In genomic region chr17:51000835-51001638, GRCh38 we compare ENCODE assay signal across 8 cellular contexts.
A peak's percentile ranks its signal among the peaks of the same experiment; 100 is the strongest.
DNase-seq lines count a peak whose midpoint lies in the region; ATAC-seq and TF ChIP-seq lines count a peak whose summit lies in the region.

No MANE protein-coding gene starts in this region.

- peak; percentile 62 for DNase-seq in D341Med (ENCODE audit: low spot score)
- peak; percentile 45 for DNase-seq in HFF-Myc (ENCODE audit: extremely low read depth, low read depth)
- DNase-seq in NCI-H510A (lab: John Stamatoyannopoulos, UW): peak; percentile 36
- no peak for DNase-seq in ascending aorta (ENCODE audit: low spot score in 2 of 2)
- DNase-seq in right cardiac atrium: no peak
- no peak for DNase-seq in smooth muscle cell (lab: John Stamatoyannopoulos, UW; ENCODE audit: unreplicated experiment)
- no peak for DNase-seq in mesenteric fat pad (ENCODE audit: low spot score)

- H3K4me1 ChIP-seq in ascending aorta (no peaks in the 10 kb centered on the region), right cardiac atrium (ENCODE audit: control insufficient read depth, insufficient read depth, low read length) (no peaks in the 10 kb centered on the region), smooth muscle cell (ENCODE audit: low read depth) (peaks cover under 1% of the 10 kb centered on the region)

- no peak overlapping the region for H3K9ac ChIP-seq in smooth muscle cell (ENCODE audit: low read depth)

- H3K27ac ChIP-seq in ascending aorta: peak overlapping the region in 1 of 2 donors; percentile 24
- no peak overlapping the region for H3K27ac ChIP-seq in right cardiac atrium (ENCODE audit: low read length)
- no peak overlapping the region for H3K27ac ChIP-seq in smooth muscle cell (ENCODE audit: low read depth)

- no peaks in the 10 kb centered on the region for H3K9me3 ChIP-seq in ascending aorta
- no peaks in the 10 kb centered on the region for H3K9me3 ChIP-seq in right cardiac atrium (ENCODE audit: control insufficient read depth, low read length)
- no peaks in the 10 kb centered on the region for H3K9me3 ChIP-seq in smooth muscle cell (replicated peaks; ENCODE audit: low read depth)

- H3K27me3 ChIP-seq in ascending aorta (no peaks in the 10 kb centered on the region), right cardiac atrium (ENCODE audit: control insufficient read depth, insufficient read depth) (no peaks in the 10 kb centered on the region), smooth muscle cell (ENCODE audit: low read depth) (no peaks in the 10 kb centered on the region)

- TF ChIP-seq CTCF in HFF-Myc (IDR thresholded peaks at IDR 0.05; ENCODE audit: low read depth, low read length, missing control alignments): peak; percentile 38
- peak; percentile 44 to 61 (median 47) for TF ChIP-seq CTCF in ascending aorta (IDR thresholded peaks at IDR 0.05)
- peak; percentile 65 for TF ChIP-seq CTCF in smooth muscle cell (IDR thresholded peaks at IDR 0.05; ENCODE audit: borderline replicate concordance, insufficient read depth, poor library complexity, severe bottlenecking)

- no peak overlapping the region for H3K4me3 ChIP-seq in HFF-Myc (replicated peaks; ENCODE audit: low read depth, low read length)
- H3K4me3 ChIP-seq in ascending aorta: no peak overlapping the region
- H3K4me3 ChIP-seq in right cardiac atrium (ENCODE audit: low read length): no peak overlapping the region
- no peak overlapping the region for H3K4me3 ChIP-seq in smooth muscle cell

- peaks cover 47 to 67% of the 10 kb centered on the region in 2 donors for H3K36me3 ChIP-seq in ascending aorta
- H3K36me3 ChIP-seq in smooth muscle cell (ENCODE audit: low read depth): peaks cover 17% of the 10 kb centered on the region

- peaks cover under 1% of the 10 kb centered on the region for H3F3A ChIP-seq in smooth muscle cell (ENCODE audit: low read depth)

- H3K79me2 ChIP-seq in smooth muscle cell (ENCODE audit: low read depth): no peaks in the 10 kb centered on the region

- intact Hi-C loops in ascending aorta (cut with DNase I): loop anchor here (1.0 to 5.0 kb wide), 3 partner anchors 56 to 166 kb away; partner anchors contain the start of genes NME1 and NME2
- intact Hi-C loops in right cardiac atrium (cut with DNase I): loop anchor here (2.0 to 10.0 kb wide), 3 partner anchors 144 to 152 kb away; partner anchors contain the start of gene NME1 (in 3 of the 4)

- no peaks in the 10 kb centered on the region for H4K20me1 ChIP-seq in smooth muscle cell (ENCODE audit: low read depth)

- 94% methylated on average over 1 of the region's 1 CpG for WGBS in right cardiac atrium
- 96% methylated on average over 1 of the region's 1 CpG for WGBS in smooth muscle cell (ENCODE audit: low lambda C conversion rate)

- ATAC-seq in right cardiac atrium: peak; percentile 68 to 70
- ATAC-seq in GM18867 (IDR thresholded peaks at IDR 0.05; ENCODE audit: unreplicated experiment): no peak

- H3K4me2 ChIP-seq in smooth muscle cell: no peak overlapping the region

- no peak overlapping the region for H2AFZ ChIP-seq in smooth muscle cell (ENCODE audit: low read depth)

Comparison
In these comparisons a context has a peak if more than half of its experiments do, and no peak if none do; other contexts are left out.
1. DNase-seq: peak in D341Med (single experiment), HFF-Myc (single experiment) and NCI-H510A (single experiment); none in ascending aorta (0 of 2), right cardiac atrium (0 of 3), smooth muscle cell (single experiment) and mesenteric fat pad (single experiment).
2. Peak in every context shown above with its lines, with median percentiles within 50 percentile points of each other: CTCF ChIP-seq.